ENCODE assay signal across 15 cellular contexts in genomic region chr20:48052492-48052870, GRCh38.
DNase-seq lines count a peak whose midpoint lies in the region; ATAC-seq and TF ChIP-seq lines count a peak whose summit lies in the region.
"Had no signal": no experiment of that assay in that cellular context is flagged by ENCODE, and none has a peak within 500 bp of the region (broad histone marks: within the 10 kb centered on the region; RNA-seq: fewer than 3 reads in every experiment).

No MANE protein-coding gene starts in this region.

- no peaks in the 10 kb centered on the region for H3K36me3 ChIP-seq in upper lobe of right lung
- H3K36me3 ChIP-seq: ovary had no signal

- no peaks in the 10 kb centered on the region for H3K4me1 ChIP-seq in upper lobe of right lung

- DNase-seq in NCI-H2107 treated with DMSO at 0.1 percent for 48 hours (lab: John Stamatoyannopoulos, UW; ENCODE audit: unreplicated experiment) (peak; percentile 2), NCI-H2107 (lab: John Stamatoyannopoulos, UW) (no peak), NCI-H69 (lab: John Stamatoyannopoulos, UW) (peak; percentile 64), dermis microvascular lymphatic vessel endothelial cell (ENCODE audit: low read depth in 2 of 2) (peak; percentile 38 to 65), upper lobe of right lung (no peak)
- DNase-seq: activated CD4-positive, alpha-beta T cell treated with anti-CD3 and anti-CD28 coated beads, Interleukin-2, amount 50 U/mL, for 1 hour; activated T-cell treated with anti-CD3 and anti-CD28 coated beads, Interleukin-2, amount 50 U/mL, for 72 hours; mucosa of descending colon; NCI-H524 treated with DMSO at 0.1 percent for 48 hours; small intestine; T-helper 9 cell had no signal

- intact Hi-C loops in upper lobe of right lung (cut with DNase I), result no loop called here

- no peak overlapping the region for H3K4me3 Mint-ChIP-seq in nephron
- H3K4me3 Mint-ChIP-seq: activated T-cell treated with anti-CD3 and anti-CD28 coated beads, Interleukin-2, amount 50 U/mL, for 72 hours had no signal

- H3K9me3 ChIP-seq in upper lobe of right lung, result no peaks in the 10 kb centered on the region
- H3K9me3 ChIP-seq: mucosa of descending colon, ovary had no signal

- no peak overlapping the region for H3K27ac ChIP-seq in upper lobe of right lung
- H3K27ac ChIP-seq: ovary had no signal

- H3K27me3 Mint-ChIP-seq in nephron (ENCODE audit: low read depth), result peaks cover 7% of the 10 kb centered on the region

- no peak overlapping the region for H3K4me3 ChIP-seq in upper lobe of right lung
- H3K4me3 ChIP-seq: mucosa of descending colon, ovary had no signal

- H3K4me1 Mint-ChIP-seq in nephron, result peaks cover 53% of the 10 kb centered on the region

- ATAC-seq in GM19463 (IDR thresholded peaks at IDR 0.05; ENCODE audit: unreplicated experiment), result no peak
- ATAC-seq in upper lobe of right lung, result no peak
- ATAC-seq in GM21381 (IDR thresholded peaks at IDR 0.05; ENCODE audit: unreplicated experiment), result no peak
- ATAC-seq: activated T-cell treated with anti-CD3 and anti-CD28 coated beads, Interleukin-2, amount 50 U/mL, for 72 hours; mucosa of descending colon had no signal

- H3K27ac Mint-ChIP-seq in nephron, result peak overlapping the region in 2 of 3 experiments; percentile 74 to 88
- H3K27ac Mint-ChIP-seq: activated T-cell treated with anti-CD3 and anti-CD28 coated beads, Interleukin-2, amount 50 U/mL, for 72 hours had no signal

- no peak for TF ChIP-seq CTCF in nephron (IDR thresholded peaks at IDR 0.05; ENCODE audit: unreplicated experiment in 3 of 3)
- no peak for TF ChIP-seq CTCF in upper lobe of right lung (IDR thresholded peaks at IDR 0.05)

- peaks cover 27% of the 10 kb centered on the region for H3K9me3 Mint-ChIP-seq in nephron

- peaks cover 3% of the 10 kb centered on the region for H3K36me3 Mint-ChIP-seq in nephron (ENCODE audit: low read depth)

- no peaks in the 10 kb centered on the region for H3K27me3 ChIP-seq in upper lobe of right lung
- H3K27me3 ChIP-seq: ovary had no signal

Comparison
In these comparisons a context has a peak if more than half of its experiments do, and no peak if none do; other contexts are left out.
1. DNase-seq: peak in NCI-H2107 treated with DMSO at 0.1 percent for 48 hours (single experiment), NCI-H69 (single experiment) and dermis microvascular lymphatic vessel endothelial cell (2 of 2); none in NCI-H2107 (single experiment) and upper lobe of right lung (single experiment).